Comparison of ENCODE assay signal across 16 cellular contexts in the genomic region with DNA sequence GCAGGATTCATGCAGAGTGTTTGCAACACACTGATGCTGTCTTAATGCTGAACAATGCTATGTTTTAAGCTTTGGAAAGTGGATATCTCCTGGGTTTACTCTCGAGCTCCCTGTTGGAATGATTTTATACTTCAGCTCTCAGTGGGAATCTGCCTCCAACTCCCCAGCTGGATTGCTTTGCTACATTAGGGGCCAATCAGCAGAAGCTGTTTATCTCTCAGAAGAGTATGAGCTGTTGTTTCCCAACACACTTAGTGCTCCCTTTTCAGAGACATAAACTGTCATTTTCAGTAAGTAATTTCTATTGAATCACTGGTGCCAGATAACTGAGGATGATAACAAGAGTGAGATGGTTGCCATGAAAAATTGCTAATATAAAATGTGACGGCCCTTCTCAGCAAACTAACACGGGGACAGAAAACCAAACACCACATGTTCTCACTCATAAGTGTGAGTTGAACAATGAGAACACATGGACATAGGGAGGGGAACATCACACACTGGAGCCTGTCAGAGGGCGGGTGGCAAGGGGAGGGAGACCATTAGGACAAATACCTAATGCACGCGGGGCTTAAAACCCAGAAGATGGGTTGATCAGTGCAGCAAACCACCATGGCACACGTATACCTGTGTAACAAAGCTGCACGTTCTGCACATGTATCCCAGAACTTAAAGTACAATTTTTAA.
DNase-seq lines count a peak whose midpoint lies in the region; ATAC-seq and TF ChIP-seq lines count a peak whose summit lies in the region.
"Had no signal": no experiment of that assay in that cellular context is flagged by ENCODE, and none has a peak within 500 bp of the region (broad histone marks: within the 10 kb centered on the region; RNA-seq: fewer than 3 reads in every experiment).

No MANE protein-coding gene starts in this region.

- H3K27me3 Mint-ChIP-seq in activated naive CD8-positive, alpha-beta T cell treated with anti-CD3 and anti-CD28 coated beads for 36 hours: no peaks in the 10 kb centered on the region
- no peaks in the 10 kb centered on the region for H3K27me3 Mint-ChIP-seq in activated naive CD4-positive, alpha-beta T cell treated with anti-CD3 and anti-CD28 coated beads, Interleukin-2, amount 10 ng/mL, durations not matched to agents 7 days and 5 days

- no peaks in the 10 kb centered on the region for H3K36me3 Mint-ChIP-seq in activated naive CD8-positive, alpha-beta T cell treated with anti-CD3 and anti-CD28 coated beads for 36 hours
- no peaks in the 10 kb centered on the region for H3K36me3 Mint-ChIP-seq in activated naive CD4-positive, alpha-beta T cell treated with anti-CD3 and anti-CD28 coated beads, Interleukin-2, amount 10 ng/mL, durations not matched to agents 7 days and 5 days
- H3K36me3 Mint-ChIP-seq: CD4-positive, alpha-beta memory T cell had no signal

- no peaks in the 10 kb centered on the region for H3K9me3 Mint-ChIP-seq in activated naive CD8-positive, alpha-beta T cell treated with anti-CD3 and anti-CD28 coated beads for 36 hours
- H3K9me3 Mint-ChIP-seq in activated naive CD4-positive, alpha-beta T cell treated with anti-CD3 and anti-CD28 coated beads, Interleukin-2, amount 10 ng/mL, durations not matched to agents 7 days and 5 days: no peaks in the 10 kb centered on the region
- H3K9me3 Mint-ChIP-seq: CD4-positive, alpha-beta memory T cell had no signal

- H3K27ac ChIP-seq in heart left ventricle: peak overlapping the region in 1 of 12 donors; percentile 42
- no peak overlapping the region for H3K27ac ChIP-seq in left lung

- intact Hi-C loops in heart left ventricle (cut with DNase I) (no loop called here), cardiac septum (cut with DNase I) (no loop called here), left lung (cut with DNase I) (no loop called here)

- no peak overlapping the region for H3K27ac Mint-ChIP-seq in activated naive CD8-positive, alpha-beta T cell treated with anti-CD3 and anti-CD28 coated beads for 36 hours
- H3K27ac Mint-ChIP-seq in activated naive CD4-positive, alpha-beta T cell treated with anti-CD3 and anti-CD28 coated beads, Interleukin-2, amount 10 ng/mL, durations not matched to agents 7 days and 5 days: no peak overlapping the region
- H3K27ac Mint-ChIP-seq: CD4-positive, alpha-beta memory T cell had no signal

- TF ChIP-seq POLR2A in heart left ventricle (IDR thresholded peaks at IDR 0.05): no peak

- CTCF ChIA-PET in activated naive CD4-positive, alpha-beta T cell treated with anti-CD3 and anti-CD28 coated beads, Interleukin-2, amount 10 ng/mL, durations not matched to agents 7 days and 5 days (lab: Charles Lee): no interaction called here

- TF ChIP-seq CTCF in heart left ventricle (IDR thresholded peaks at IDR 0.05) (no peak), fibroblast of pulmonary artery (IDR thresholded peaks at IDR 0.05; ENCODE audit: low read length, missing control alignments) (no peak), left lung (IDR thresholded peaks at IDR 0.05) (no peak)

- no peak for DNase-seq in heart left ventricle
- no peak for DNase-seq in cardiac septum (ENCODE audit: low spot score)
- DNase-seq in fibroblast of pulmonary artery (ENCODE audit: low read depth): peak; percentile 67
- no peak for DNase-seq in left lung
- no peak for DNase-seq in activated naive CD8-positive, alpha-beta T cell treated with anti-CD3 and anti-CD28 coated beads for 36 hours
- no peak for DNase-seq in SIG-M5 (lab: John Stamatoyannopoulos, UW)
- DNase-seq in activated naive CD4-positive, alpha-beta T cell treated with anti-CD3 and anti-CD28 coated beads, Interleukin-2, amount 10 ng/mL, durations not matched to agents 7 days and 5 days: no peak
- no peak for DNase-seq in kidney tubule cell (ENCODE audit: low spot score)
- DNase-seq: CD4-positive, alpha-beta memory T cell; H7; Karpas-422; MG63; NCI-H1092 treated with DMSO at 0.1 percent for 48 hours; NCI-H1694; NCI-H345; NCI-H69 had no signal

- H3K4me3 ChIP-seq in heart left ventricle (no peak overlapping the region), fibroblast of pulmonary artery (replicated peaks; ENCODE audit: low read depth, low read length) (no peak overlapping the region), left lung (no peak overlapping the region)
- H3K4me3 ChIP-seq: MG63 had no signal

- H3K4me1 Mint-ChIP-seq in activated naive CD8-positive, alpha-beta T cell treated with anti-CD3 and anti-CD28 coated beads for 36 hours: no peaks in the 10 kb centered on the region
- no peaks in the 10 kb centered on the region for H3K4me1 Mint-ChIP-seq in activated naive CD4-positive, alpha-beta T cell treated with anti-CD3 and anti-CD28 coated beads, Interleukin-2, amount 10 ng/mL, durations not matched to agents 7 days and 5 days
- H3K4me1 Mint-ChIP-seq: CD4-positive, alpha-beta memory T cell had no signal

- WGBS in heart left ventricle, 4 donors: 56 to 64% (median 64%) methylated on average over 8 of the region's 8 CpGs

- no peaks in the 10 kb centered on the region for H3K27me3 ChIP-seq in heart left ventricle
- no peaks in the 10 kb centered on the region for H3K27me3 ChIP-seq in left lung
- H3K27me3 ChIP-seq: MG63 had no signal

- H3K4me3 Mint-ChIP-seq in activated naive CD8-positive, alpha-beta T cell treated with anti-CD3 and anti-CD28 coated beads for 36 hours: no peak overlapping the region
- H3K4me3 Mint-ChIP-seq in activated naive CD4-positive, alpha-beta T cell treated with anti-CD3 and anti-CD28 coated beads, Interleukin-2, amount 10 ng/mL, durations not matched to agents 7 days and 5 days: no peak overlapping the region
- H3K4me3 Mint-ChIP-seq: CD4-positive, alpha-beta memory T cell had no signal

- H3K9me3 ChIP-seq in heart left ventricle (no peaks in the 10 kb centered on the region), left lung (no peaks in the 10 kb centered on the region)
- H3K9me3 ChIP-seq: MG63 had no signal

- H3K36me3 ChIP-seq in heart left ventricle (no peaks in the 10 kb centered on the region), left lung (no peaks in the 10 kb centered on the region)
- H3K36me3 ChIP-seq: MG63 had no signal

- ATAC-seq in heart left ventricle: peak in 3 of 4 donors; percentile 39 to 82 (median 60)
- ATAC-seq in left lung: peak; percentile 52

- H3K4me1 ChIP-seq in heart left ventricle (peaks cover 0 to 9% (median 0%) of the 10 kb centered on the region in 12 donors), left lung (no peaks in the 10 kb centered on the region)
